Comparison of ENCODE assay signal across 27 cellular contexts in the genomic region with DNA sequence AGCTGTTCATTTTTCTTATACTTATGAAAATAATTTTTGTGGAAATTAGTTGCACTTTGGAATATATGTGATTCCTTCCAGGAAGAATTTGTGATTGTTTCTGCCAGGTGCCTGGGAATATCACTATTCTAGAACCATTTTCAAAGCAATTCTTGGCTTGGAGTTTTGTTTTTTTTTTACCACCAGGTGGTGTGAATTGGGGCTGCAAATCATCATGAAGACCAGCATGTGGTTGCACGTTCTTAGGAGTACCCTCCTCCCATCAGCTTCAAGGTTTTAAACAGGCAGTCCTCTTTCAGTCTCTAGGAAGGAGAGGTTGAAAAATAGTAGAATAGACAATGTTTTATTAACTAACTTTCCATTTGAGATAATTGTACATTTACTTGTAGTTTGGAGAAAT.
"Had no signal": no experiment of that assay in that cellular context is flagged by ENCODE, and none has a peak within 500 bp of the region (broad histone marks: within the 10 kb centered on the region; RNA-seq: fewer than 3 reads in every experiment).

No MANE protein-coding gene starts in this region.

- H3K27ac Mint-ChIP-seq: activated CD8-positive, alpha-beta T cell treated with anti-CD3 and anti-CD28 coated beads, Interleukin-2, amount 10 ng/mL, durations not matched to agents 7 days and 5 days; activated naive CD4-positive, alpha-beta T cell treated with anti-CD3 and anti-CD28 coated beads, Interleukin-2, amount 50 U/mL, for 24 hours; T-cell had no signal

- DNase-seq: activated CD4-positive, alpha-beta T cell treated with anti-CD3 and anti-CD28 coated beads for 4 hours; activated CD8-positive, alpha-beta memory T cell treated with anti-CD3 and anti-CD28 coated beads, Interleukin-2, amount 50 U/mL, for 48 hours; activated CD8-positive, alpha-beta T cell treated with anti-CD3 and anti-CD28 coated beads, Interleukin-2, amount 10 ng/mL, durations not matched to agents 7 days and 5 days; activated naive CD4-positive, alpha-beta T cell; activated T-cell treated with anti-CD3 and anti-CD28 coated beads, Interleukin-2, amount 50 U/mL, for 1 hour; aorta; central memory CD4-positive, alpha-beta T cell; Karpas-422; NCI-H1105 treated with DMSO at 0.1 percent for 48 hours; NCI-H1436 treated with DMSO at 0.1 percent for 48 hours; NCI-H187 treated with DMSO at 0.1 percent for 48 hours; NCI-H2081 treated with DMSO at 0.1 percent for 48 hours; NCI-H345; NCI-H510A; NCI-H526 treated with DMSO at 0.1 percent for 48 hours; OCI-M1; RPMI8226; T-cell; T-helper 2 cell; T1000; WERI-Rb-1 had no signal

- H3K4me3 Mint-ChIP-seq: activated CD8-positive, alpha-beta T cell treated with anti-CD3 and anti-CD28 coated beads, Interleukin-2, amount 10 ng/mL, durations not matched to agents 7 days and 5 days; activated naive CD4-positive, alpha-beta T cell treated with anti-CD3 and anti-CD28 coated beads, Interleukin-2, amount 50 U/mL, for 24 hours; T-cell had no signal

- ATAC-seq: activated CD4-positive, CD25-positive, alpha-beta regulatory T cell treated with anti-CD3 and anti-CD28 coated beads, Interleukin-2, amount 50 U/mL, for 24 hours; activated CD8-positive, alpha-beta T cell treated with anti-CD3 and anti-CD28 coated beads, Interleukin-2, amount 10 ng/mL, durations not matched to agents 7 days and 5 days; Panc1; Right ventricle myocardium inferior; T-cell had no signal

- H3K4me1 ChIP-seq: breast epithelium had no signal

- H3K36me3 ChIP-seq: breast epithelium, WERI-Rb-1 had no signal

- H3K27me3 Mint-ChIP-seq: activated naive CD4-positive, alpha-beta T cell treated with anti-CD3 and anti-CD28 coated beads, Interleukin-2, amount 50 U/mL, for 24 hours; T-cell had no signal

- H3K4me3 ChIP-seq: breast epithelium, SK-N-MC had no signal

- H3K27ac ChIP-seq: breast epithelium, SK-N-MC, WERI-Rb-1 had no signal

- H3K27me3 ChIP-seq: breast epithelium had no signal
